In the genomic region with DNA sequence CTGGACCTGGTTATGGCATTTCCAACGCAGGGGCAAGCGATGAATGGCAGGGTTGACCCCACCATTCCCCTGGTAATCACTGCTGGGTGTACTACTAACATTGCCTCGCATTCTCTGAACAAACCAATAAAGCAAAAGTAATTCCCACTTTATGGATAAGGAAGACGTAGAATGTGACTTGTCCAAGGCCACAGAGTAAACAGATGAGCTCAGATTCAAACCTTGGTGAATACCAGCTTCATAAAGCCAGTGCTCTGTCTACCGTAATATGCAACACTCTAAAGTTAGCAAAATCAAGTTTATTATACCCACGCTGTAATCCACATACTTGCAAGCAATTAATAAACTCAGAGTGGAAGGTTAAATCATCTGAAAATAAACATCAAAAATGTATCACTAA, we compare ENCODE assay signal across 14 cellular contexts. TPM values are rescaled to one million over a fixed set of nuclear protein-coding genes. Genes with fewer than 3 reads are reported as not detected.
DNase-seq lines count a peak whose midpoint lies in the region; ATAC-seq, FAIRE-seq and TF ChIP-seq lines count a peak whose summit lies in the region.
"Had no signal": no experiment of that assay in that cellular context is flagged by ENCODE, and none has a peak within 500 bp of the region (broad histone marks: within the 10 kb centered on the region; RNA-seq: fewer than 3 reads in every experiment).

No MANE protein-coding gene starts in this region.

- FAIRE-seq in H1 (lab: Jason Lieb, UNC) = peak; percentile 45
- no peak for FAIRE-seq in HepG2 (lab: Jason Lieb, UNC)

- no peak overlapping the region for H4K8ac ChIP-seq in H1 (ENCODE audit: extremely low read depth, insufficient read depth, low read length)

- no peak overlapping the region for H4K5ac ChIP-seq in H1 (ENCODE audit: insufficient read length, low read depth, low read length)

- H3K23me2 ChIP-seq in H1 (ENCODE audit: low read depth, low read length) = no peaks in the 10 kb centered on the region

- H2BK15ac ChIP-seq in H1 (ENCODE audit: low read length) = no peak overlapping the region

- no peak for TF ChIP-seq CTCF in H1 (IDR thresholded peaks at IDR 0.05; ENCODE audit: control extremely low read depth in 1 of 3, insufficient read depth in 1 of 3, low read depth in 1 of 3, low read length in 3 of 3)
- TF ChIP-seq CTCF in prostate gland (IDR thresholded peaks at IDR 0.05) = no peak
- no peak for TF ChIP-seq CTCF in HepG2 (CRISPR knock-in tag; IDR thresholded peaks at IDR 0.05)

- H3K27me3 ChIP-seq in H1 (replicated peaks in 1 of 4; ENCODE audit: control insufficient read depth in 3 of 4, extremely low read depth in 1 of 4, insufficient read depth in 3 of 4, low read length in 3 of 4) (no peaks in the 10 kb centered on the region), prostate gland (replicated peaks; ENCODE audit: insufficient read depth) (no peaks in the 10 kb centered on the region), HepG2 (ENCODE audit: control insufficient read depth in 1 of 2, insufficient read depth in 2 of 2, low read length in 2 of 2) (no peaks in the 10 kb centered on the region)
- H3K27me3 ChIP-seq: BLaER1, upper lobe of right lung had no signal

- H2AK5ac ChIP-seq in H1 (ENCODE audit: low read depth, low read length) = no peak overlapping the region

- no peak overlapping the region for H2BK120ac ChIP-seq in H1 (replicated peaks; ENCODE audit: low read depth, low read length)

- H3K23ac ChIP-seq in H1 (ENCODE audit: insufficient read length) = no peak overlapping the region

- no peak overlapping the region for H4K91ac ChIP-seq in H1 (replicated peaks; ENCODE audit: insufficient read length, low read length)

- H2AFZ ChIP-seq in H1 (ENCODE audit: low read length) = no peak overlapping the region
- H2AFZ ChIP-seq in HepG2 (ENCODE audit: low read length) = no peak overlapping the region

- TF ChIP-seq POLR2A in H1 (IDR thresholded peaks at IDR 0.05; ENCODE audit: control extremely low read depth in 1 of 2, low read depth in 2 of 2, low read length in 2 of 2) (no peak), prostate gland (IDR thresholded peaks at IDR 0.05) (no peak), HepG2 (IDR thresholded peaks at IDR 0.05; ENCODE audit: insufficient read depth in 1 of 2, low read depth in 2 of 2, low read length in 2 of 2) (no peak)

- no peak overlapping the region for H2BK12ac ChIP-seq in H1 (ENCODE audit: low read depth, low read length)

- CTCF ChIA-PET in H1 (lab: Charles Lee; ENCODE audit: partially characterized antibody) = interaction anchor here (1.1 to 3.5 kb wide), 3 partner anchors 12 to 190 kb away, joined by 3 to 20 read pairs (median 5); no protein-coding TSS in a partner anchor
- CTCF ChIA-PET in HepG2 (lab: Yijun Ruan, JAX; ENCODE audit: low intra/inter-chr PET ratio, low total read pairs) = no interaction called here

- no peak overlapping the region for H3K14ac ChIP-seq in H1 (ENCODE audit: insufficient read length)

- peaks cover 1 to 2% of the 10 kb centered on the region in 2 experiments for H4K20me1 ChIP-seq in H1 (replicated peaks in 1 of 2; ENCODE audit: control insufficient read depth in 1 of 2, insufficient read depth in 2 of 2, low read length in 2 of 2)
- H4K20me1 ChIP-seq in HepG2 (ENCODE audit: insufficient read depth, low read length) = no peaks in the 10 kb centered on the region

- H2BK20ac ChIP-seq in H1 (ENCODE audit: low read length) = no peak overlapping the region

- H3K9ac ChIP-seq in H1 (replicated peaks in 1 of 4; ENCODE audit: extremely low read depth in 1 of 4, low read depth in 3 of 4, low read length in 3 of 4) (no peak overlapping the region), HepG2 (ENCODE audit: insufficient read depth, low read depth, low read length) (no peak overlapping the region)
- H3K9ac ChIP-seq: BLaER1 had no signal

- BruUV-seq in HepG2 (replicated peaks; lab: Mats Ljungman, UMichigan) = no TSS peak

- H3K18ac ChIP-seq in H1 (ENCODE audit: extremely low read depth, low read length) = no peak overlapping the region

- H3K4me1 ChIP-seq in H1 (replicated peaks in 1 of 4; ENCODE audit: control insufficient read depth in 3 of 4, insufficient read depth in 4 of 4, low read length in 3 of 4) = no peaks in the 10 kb centered on the region
- peaks cover 3% of the 10 kb centered on the region for H3K4me1 ChIP-seq in prostate gland (replicated peaks)
- no peaks in the 10 kb centered on the region for H3K4me1 ChIP-seq in HepG2 (ENCODE audit: insufficient read depth, low read length)
- H3K4me1 ChIP-seq: upper lobe of right lung had no signal

- POLR2A ChIA-PET in H1 (lab: Charles Lee; ENCODE audit: partially characterized antibody) = no interaction called here
- POLR2A ChIA-PET in HepG2 (lab: Yijun Ruan, JAX) = no interaction called here

- H3K79me2 ChIP-seq in H1 (ENCODE audit: control insufficient read depth in 1 of 2, insufficient read depth in 2 of 2, low read length in 2 of 2) (no peaks in the 10 kb centered on the region), HepG2 (ENCODE audit: insufficient read depth, low read length) (no peaks in the 10 kb centered on the region)

- no peak overlapping the region for H3K27ac ChIP-seq in H1 (ENCODE audit: low read depth, low read length)
- peak overlapping the region; percentile 53 to 59 for H3K27ac ChIP-seq in prostate gland
- H3K27ac ChIP-seq in HepG2 (ENCODE audit: extremely low read length, insufficient read depth, low read length) = no peak overlapping the region
- H3K27ac ChIP-seq: BLaER1, upper lobe of right lung had no signal

- H2BK5ac ChIP-seq in H1 (ENCODE audit: low read depth, low read length) = no peak overlapping the region

- H3K79me1 ChIP-seq in H1 (ENCODE audit: low read depth, low read length) = no peaks in the 10 kb centered on the region

- TF ChIP-seq EP300 in H1 (IDR thresholded peaks at IDR 0.05; ENCODE audit: borderline replicate concordance in 1 of 2, low read depth in 2 of 2, low read length in 2 of 2) (no peak), HepG2 (IDR thresholded peaks at IDR 0.05; ENCODE audit: low read depth in 2 of 2, low read length in 2 of 2) (no peak), HepG2 (CRISPR knock-in tag; IDR thresholded peaks at IDR 0.05; ENCODE audit: borderline replicate concordance) (no peak)

- H3K4me2 ChIP-seq in H1 (ENCODE audit: insufficient read depth in 1 of 2, low read depth in 2 of 2, low read length in 2 of 2) = no peak overlapping the region
- no peak overlapping the region for H3K4me2 ChIP-seq in HepG2 (ENCODE audit: low read depth, low read length)
- H3K4me2 ChIP-seq: BLaER1 had no signal

- intact Hi-C loops in left cardiac atrium (cut with DNase I) (loop anchor here in 1 of 2 donors (5.0 kb wide), 1 partner anchor 208 kb away; no protein-coding TSS in a partner anchor), Right ventricle myocardium superior (cut with DNase I) (no loop called here), prostate gland (cut with DNase I) (loop anchor here (5.0 kb wide), 1 partner anchor 208 kb away; no protein-coding TSS in a partner anchor), HepG2 (cut with micrococcal nuclease; ENCODE audit: unreplicated experiment) (no loop called here)

- H3K56ac ChIP-seq in H1 (replicated peaks; ENCODE audit: insufficient read length, low read depth, low read length) = no peak overlapping the region

- DNase-seq in left cardiac atrium (no peak), Right ventricle myocardium superior (no peak), H1 (ENCODE audit: low read depth in 1 of 2, low spot score in 2 of 2) (no peak), prostate gland (ENCODE audit: low spot score) (no peak), NCI-H82 treated with DMSO at 0.1 percent for 48 hours (lab: John Stamatoyannopoulos, UW; ENCODE audit: unreplicated experiment) (no peak), HepG2 (ENCODE audit: low spot score) (no peak), GM19238 (ENCODE audit: insufficient read length, low spot score) (no peak)
- DNase-seq: effector CD8-positive, alpha-beta T cell; GDM1; hippocampal formation; Karpas-422; upper lobe of right lung had no signal

- no peak for TF ChIP-seq RAD21 in H1 (IDR thresholded peaks at IDR 0.05 in 1 of 2, conservative IDR thresholded peaks at IDR 0.05 in 1 of 2; ENCODE audit: low read depth in 2 of 2, low read length in 2 of 2)
- no peak for TF ChIP-seq RAD21 in HepG2 (CRISPR knock-in tag; IDR thresholded peaks at IDR 0.05)

- H3K4me3 ChIP-seq in H1 (ENCODE audit: extremely low read depth in 1 of 4, insufficient read depth in 2 of 4, low read depth in 3 of 4, low read length in 4 of 4) (no peak overlapping the region), prostate gland (no peak overlapping the region), HepG2 (replicated peaks in 1 of 3; ENCODE audit: insufficient read depth in 1 of 3, low read depth in 2 of 3, low read length in 3 of 3) (no peak overlapping the region)
- H3K4me3 ChIP-seq: BLaER1, upper lobe of right lung had no signal

- no peak overlapping the region for H3K4ac ChIP-seq in H1 (replicated peaks; ENCODE audit: insufficient read length, low read depth, low read length)

- in situ Hi-C loops in HepG2 (cut with HindIII; ENCODE audit: extremely low pct_ligation_motif_present, low pct_unique_long_range_greater_than_20kb) = loop anchor here (10.0 kb wide), 1 partner anchor 211 kb away; no protein-coding TSS in a partner anchor

- 96% methylated on average over 6 of the region's 6 CpGs; no CpG with 5 or more reads in 1 of the 2 experiments for WGBS in H1 (ENCODE audit: extremely low coverage in 1 of 2, insufficient coverage in 1 of 2, insufficient read length in 1 of 2, insufficient replicate concordance in 2 of 2, low coverage in 1 of 2, low lambda C conversion rate in 2 of 2, missing lambda C conversion rate in 1 of 2), 2 experiments
- 49% methylated on average over 6 of the region's 6 CpGs for WGBS in prostate gland
- 96% methylated on average over 6 of the region's 6 CpGs for WGBS in HepG2 (ENCODE audit: low lambda C conversion rate)

- H3K9me3 ChIP-seq in H1 (ENCODE audit: insufficient read depth in 2 of 2, low read depth in 1 of 2, low read length in 1 of 2) (no peaks in the 10 kb centered on the region), prostate gland (no peaks in the 10 kb centered on the region), HepG2 (ENCODE audit: low read length) (no peaks in the 10 kb centered on the region)
- H3K9me3 ChIP-seq: BLaER1, upper lobe of right lung had no signal

- ATAC-seq in left cardiac atrium = peak; percentile 11 to 57
- no peak for ATAC-seq in Right ventricle myocardium superior (ENCODE audit: poor library complexity)
- no peak for ATAC-seq in HepG2
- ATAC-seq in GM21786 (IDR thresholded peaks at IDR 0.05; ENCODE audit: unreplicated experiment) = no peak

- H3K36me3 ChIP-seq in H1 (ENCODE audit: control insufficient read depth in 2 of 4, insufficient read depth in 4 of 4, low read length in 3 of 4) = peaks cover 14 to 36% (median 30%) of the 10 kb centered on the region in 4 experiments
- H3K36me3 ChIP-seq in prostate gland = no peaks in the 10 kb centered on the region
- peaks cover 10 to 40% of the 10 kb centered on the region in 2 experiments for H3K36me3 ChIP-seq in HepG2 (replicated peaks in 1 of 2; ENCODE audit: control insufficient read depth in 1 of 2, insufficient read depth in 2 of 2, low read length in 2 of 2)

RNA-seq across cellular contexts. Expression of gene ANKFY1, which starts 59.6 kb away (rescaled TPM):
- 10 to 100 TPM; 23.2 to 24.0 TPM for total RNA-seq in left cardiac atrium
- 25.7 TPM for total RNA-seq in Right ventricle myocardium superior
- total RNA-seq in H1 (2021; fragmentation: NEBNext Ultra II Directional; extraction: Animal tissue kit (Norgen Biotek cat#: 25700)) = 44.9 and 45.3 TPM in 2 replicates
- polyA plus RNA-seq in H1 (2011; rRNA removed) = 28.3 and 48.4 TPM in 2 replicates
- polyA plus RNA-seq in H1 (2011; cell fraction: cytosol; rRNA removed) = 28.9 TPM
- 192 TPM for polyA plus RNA-seq in H1 (2011; cell fraction: nucleus; rRNA removed)
- polyA plus RNA-seq in H1 (2012, experiment 1 of 2) = 27.6 to 33.7 TPM (median 30.9 TPM) in 4 replicates
- 3.4 TPM for polyA plus RNA-seq in H1 (2012, experiment 2 of 2)
- 16.5 TPM for polyA plus RNA-seq in H1 (2013, experiment 1 of 2)
- 13.8 TPM for polyA plus RNA-seq in H1 (2013, experiment 2 of 2)
- 69.5 and 98.9 TPM in 2 replicates for polyA minus RNA-seq in H1 (2011; rRNA and poly(A)+ RNA removed)
- polyA minus RNA-seq in H1 (2011; cell fraction: cytosol; rRNA and poly(A)+ RNA removed) = 47.0 TPM
- polyA minus RNA-seq in H1 (2011; cell fraction: nucleus; rRNA and poly(A)+ RNA removed) = 90.2 TPM
- 10 to 100 TPM; 35.2 to 46.0 TPM for total RNA-seq in prostate gland
- 16.8 and 36.8 TPM in 2 replicates for total RNA-seq in HepG2 (2016; rRNA removed; fragmentation: Illumina TruSeq; extraction: Trizol)
- total RNA-seq in HepG2 (2016; cell fraction: cytosol; rRNA removed; fragmentation: Illumina TruSeq; extraction: Trizol; ENCODE audit: low read depth) = 9.6 and 12.9 TPM in 2 replicates
- total RNA-seq in HepG2 (2016; cell fraction: insoluble cytoplasmic fraction; rRNA removed; fragmentation: Illumina TruSeq; extraction: Trizol) = 14.9 and 36.2 TPM in 2 replicates
- total RNA-seq in HepG2 (2016; cell fraction: membrane; rRNA removed; fragmentation: Illumina TruSeq; extraction: Trizol) = 8.7 and 9.4 TPM in 2 replicates
- total RNA-seq in HepG2 (2016; cell fraction: nucleus; rRNA removed; fragmentation: Illumina TruSeq; extraction: Trizol) = 26.9 and 29.7 TPM in 2 replicates
- 11.9 and 12.7 TPM in 2 replicates for polyA plus RNA-seq in HepG2 (2011; rRNA removed)
- 6.5 and 7.6 TPM in 2 replicates for polyA plus RNA-seq in HepG2 (2011; cell fraction: cytosol; rRNA removed)
- 73.8 and 74.5 TPM in 2 replicates for polyA plus RNA-seq in HepG2 (2011; cell fraction: nucleus; rRNA removed)
- polyA plus RNA-seq in HepG2 (2012) = 11.5 and 14.0 TPM in 2 replicates
- polyA plus RNA-seq in HepG2 (2016; cell fraction: cytosol; fragmentation: Illumina TruSeq; extraction: Trizol; ENCODE audit: low read depth) = 0.83 and 0.88 TPM in 2 replicates
- 15.5 and 18.4 TPM in 2 replicates for polyA plus RNA-seq in HepG2 (2016; cell fraction: insoluble cytoplasmic fraction; fragmentation: Illumina TruSeq; extraction: Trizol; ENCODE audit: low read depth)
- polyA plus RNA-seq in HepG2 (2016; cell fraction: membrane; fragmentation: Illumina TruSeq; extraction: Trizol; ENCODE audit: low read depth) = 2.3 and 2.6 TPM in 2 replicates
- polyA plus RNA-seq in HepG2 (2016; cell fraction: nucleus; fragmentation: Illumina TruSeq; extraction: Trizol; ENCODE audit: insufficient read depth, low read depth) = 37.7 and 41.0 TPM in 2 replicates
- 47.3 and 71.2 TPM in 2 replicates for polyA minus RNA-seq in HepG2 (2011; rRNA and poly(A)+ RNA removed; ENCODE audit: low replicate concordance)
- 18.7 and 20.6 TPM in 2 replicates for polyA minus RNA-seq in HepG2 (2011; cell fraction: cytosol; rRNA and poly(A)+ RNA removed)
- 36.8 and 42.4 TPM in 2 replicates for polyA minus RNA-seq in HepG2 (2011; cell fraction: nucleus; rRNA and poly(A)+ RNA removed)

Comparison
In these comparisons a context has a peak if more than half of its experiments do, and no peak if none do; other contexts are left out.
1. ATAC-seq: peak in left cardiac atrium (2 of 2); none in Right ventricle myocardium superior (single experiment), HepG2 (single experiment) and GM21786 (single experiment).
2. H3K27ac ChIP-seq: peak in prostate gland (2 of 2); none in H1 (single experiment) and HepG2 (single experiment).